In the genomic region with DNA sequence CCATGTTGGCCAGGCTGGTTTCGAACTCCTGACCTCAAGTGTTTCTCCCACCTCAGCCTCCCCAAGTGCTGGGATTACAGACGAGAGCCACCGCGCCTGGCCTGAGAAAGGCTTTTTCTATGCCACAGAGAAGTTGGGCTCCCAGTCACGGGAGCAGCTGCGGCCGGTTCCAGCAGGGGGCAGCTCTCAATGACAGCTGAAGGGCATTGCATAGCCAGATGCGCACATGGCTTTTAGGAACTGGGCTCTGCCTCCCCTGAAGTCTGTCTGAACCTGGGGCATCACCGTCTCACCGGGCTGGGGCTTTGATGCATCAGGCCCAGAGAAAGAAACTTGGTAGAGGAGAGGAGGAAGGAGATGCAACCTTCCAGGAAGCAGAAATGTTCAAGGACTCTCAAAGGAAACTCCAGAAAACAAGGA, we compare ENCODE assay signal across 1 cellular context.
TF ChIP-seq lines count a peak whose summit lies in the region.

No MANE protein-coding gene starts in this region.

TF ChIP-seq in HepG2, 621 proteins besides CTCF, POLR2A, EP300 and RAD21 (continued from another document and continues in another):
- TF ChIP-seq MBNL3 (CRISPR knock-in tag; conservative IDR thresholded peaks at IDR 0.05) (no peak), CSRNP2 (CRISPR knock-in tag; conservative IDR thresholded peaks at IDR 0.05; ENCODE audit: low read depth) (no peak), U2AF2 (IDR thresholded peaks at IDR 0.05; ENCODE audit: low read depth, low read length) (no peak), RXRA (CRISPR knock-in tag; IDR thresholded peaks at IDR 0.05) (peak; percentile 57; the same call in 1 of the 2 replicates), SRSF9 (IDR thresholded peaks at IDR 0.05; ENCODE audit: borderline replicate concordance, insufficient read depth, low read depth, low read length, poor library complexity, severe bottlenecking) (no peak), SRSF1 (optimal IDR thresholded peaks at IDR 0.05; ENCODE audit: low read depth, low read length) (no peak), ZBTB43 (CRISPR knock-in tag; conservative IDR thresholded peaks at IDR 0.05) (0 out of 2 replicates have a peak, but pooled peaks have one; percentile 27), PHF21A (CRISPR knock-in tag; IDR thresholded peaks at IDR 0.05) (no peak), ZNF792 (CRISPR knock-in tag; IDR thresholded peaks at IDR 0.05) (0 out of 2 replicates have a peak, but pooled peaks have one; percentile 30), ZNF256 (CRISPR knock-in tag; conservative IDR thresholded peaks at IDR 0.05) (no peak), HMG20A (CRISPR knock-in tag; IDR thresholded peaks at IDR 0.05; ENCODE audit: borderline replicate concordance) (no peak), POLR2AphosphoS5 (IDR thresholded peaks at IDR 0.05; ENCODE audit: low read depth, low read length) (no peak), YY1 (IDR thresholded peaks at IDR 0.05; ENCODE audit: insufficient read depth, insufficient replicate concordance, low read depth, low read length) (peak; percentile 49), ZNF367 (CRISPR knock-in tag; IDR thresholded peaks at IDR 0.05; ENCODE audit: borderline replicate concordance) (no peak), HMGXB4 (CRISPR knock-in tag; IDR thresholded peaks at IDR 0.05; ENCODE audit: borderline replicate concordance in 1 of 2, low read depth in 1 of 2) (peak; percentile 78 to 86), KLF12 (CRISPR knock-in tag; IDR thresholded peaks at IDR 0.05; ENCODE audit: borderline replicate concordance) (no peak), SP1 (IDR thresholded peaks at IDR 0.05) (no peak), SP1 (CRISPR knock-in tag; IDR thresholded peaks at IDR 0.05) (peak; percentile 49; the same call in 1 of the 2 replicates), CEBPZ (IDR thresholded peaks at IDR 0.05; ENCODE audit: low read length) (no peak), PRDM15 (CRISPR knock-in tag; IDR thresholded peaks at IDR 0.05) (no peak), ARHGAP35 (CRISPR knock-in tag; IDR thresholded peaks at IDR 0.05; ENCODE audit: borderline replicate concordance) (no peak), ZNF746 (CRISPR knock-in tag; IDR thresholded peaks at IDR 0.05) (no peak), ZNF512 (CRISPR knock-in tag; IDR thresholded peaks at IDR 0.05) (0 out of 2 replicates have a peak, but pooled peaks have one; percentile 69), ZNF598 (CRISPR knock-in tag; IDR thresholded peaks at IDR 0.05; ENCODE audit: borderline replicate concordance) (no peak), SALL1 (CRISPR knock-in tag; IDR thresholded peaks at IDR 0.05) (peak; percentile 87), CENPX (CRISPR knock-in tag; IDR thresholded peaks at IDR 0.05) (no peak), NR1H2 (CRISPR knock-in tag; IDR thresholded peaks at IDR 0.05; ENCODE audit: borderline replicate concordance, low read depth) (no peak), ZNF282 (IDR thresholded peaks at IDR 0.05; ENCODE audit: partially characterized antibody) (no peak), DBP (CRISPR knock-in tag; IDR thresholded peaks at IDR 0.05; ENCODE audit: not compliant biosample characterization) (no peak), BRF2 (CRISPR knock-in tag; IDR thresholded peaks at IDR 0.05) (no peak), ZNF3 (CRISPR knock-in tag; IDR thresholded peaks at IDR 0.05) (no peak)
- TF ChIP-seq, protein P1, sequence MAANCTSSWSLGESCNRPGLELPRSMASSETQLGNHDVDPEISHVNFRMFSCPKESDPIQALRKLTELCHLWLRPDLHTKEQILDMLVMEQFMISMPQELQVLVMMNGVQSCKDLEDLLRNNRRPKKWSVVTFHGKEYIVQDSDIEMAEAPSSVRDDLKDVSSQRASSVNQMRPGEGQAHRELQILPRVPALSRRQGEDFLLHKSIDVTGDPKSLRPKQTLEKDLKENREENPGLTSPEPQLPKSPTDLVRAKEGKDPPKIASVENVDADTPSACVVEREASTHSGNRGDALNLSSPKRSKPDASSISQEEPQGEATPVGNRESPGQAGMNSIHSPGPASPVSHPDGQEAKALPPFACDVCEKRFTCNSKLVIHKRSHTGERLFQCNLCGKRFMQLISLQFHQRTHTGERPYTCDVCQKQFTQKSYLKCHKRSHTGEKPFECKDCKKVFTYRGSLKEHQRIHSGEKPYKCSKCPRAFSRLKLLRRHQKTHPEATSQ (CRISPR knock-in tag; IDR thresholded peaks at IDR 0.05; ENCODE audit: borderline replicate concordance) = no peak
- TF ChIP-seq, protein P2, sequence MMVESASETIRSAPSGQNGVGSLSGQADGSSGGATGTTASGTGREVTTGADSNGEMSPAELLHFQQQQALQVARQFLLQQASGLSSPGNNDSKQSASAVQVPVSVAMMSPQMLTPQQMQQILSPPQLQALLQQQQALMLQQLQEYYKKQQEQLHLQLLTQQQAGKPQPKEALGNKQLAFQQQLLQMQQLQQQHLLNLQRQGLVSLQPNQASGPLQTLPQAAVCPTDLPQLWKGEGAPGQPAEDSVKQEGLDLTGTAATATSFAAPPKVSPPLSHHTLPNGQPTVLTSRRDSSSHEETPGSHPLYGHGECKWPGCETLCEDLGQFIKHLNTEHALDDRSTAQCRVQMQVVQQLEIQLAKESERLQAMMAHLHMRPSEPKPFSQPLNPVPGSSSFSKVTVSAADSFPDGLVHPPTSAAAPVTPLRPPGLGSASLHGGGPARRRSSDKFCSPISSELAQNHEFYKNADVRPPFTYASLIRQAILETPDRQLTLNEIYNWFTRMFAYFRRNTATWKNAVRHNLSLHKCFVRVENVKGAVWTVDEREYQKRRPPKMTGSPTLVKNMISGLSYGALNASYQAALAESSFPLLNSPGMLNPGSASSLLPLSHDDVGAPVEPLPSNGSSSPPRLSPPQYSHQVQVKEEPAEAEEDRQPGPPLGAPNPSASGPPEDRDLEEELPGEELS (CRISPR knock-in tag; IDR thresholded peaks at IDR 0.05) = no peak; the same call in 1 of the 2 replicates
- TF ChIP-seq, protein P3, sequence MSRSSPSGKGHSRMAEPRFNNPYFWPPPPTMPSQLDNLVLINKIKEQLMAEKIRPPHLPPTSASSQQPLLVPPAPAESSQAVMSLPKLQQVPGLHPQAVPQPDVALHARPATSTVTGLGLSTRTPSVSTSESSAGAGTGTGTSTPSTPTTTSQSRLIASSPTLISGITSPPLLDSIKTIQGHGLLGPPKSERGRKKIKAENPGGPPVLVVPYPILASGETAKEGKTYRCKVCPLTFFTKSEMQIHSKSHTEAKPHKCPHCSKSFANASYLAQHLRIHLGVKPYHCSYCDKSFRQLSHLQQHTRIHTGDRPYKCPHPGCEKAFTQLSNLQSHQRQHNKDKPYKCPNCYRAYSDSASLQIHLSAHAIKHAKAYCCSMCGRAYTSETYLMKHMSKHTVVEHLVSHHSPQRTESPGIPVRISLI (CRISPR knock-in tag; IDR thresholded peaks at IDR 0.05; ENCODE audit: borderline replicate concordance) = no peak; the same call in 1 of the 2 replicates
